29 cellular contexts compared by ENCODE assay signal in genomic region chr12:95922231-95922630, GRCh38. TPM values are rescaled to one million over a fixed set of nuclear protein-coding genes. Genes with fewer than 3 reads are reported as not detected.
DNase-seq lines count a peak whose midpoint lies in the region; ATAC-seq, FAIRE-seq and TF ChIP-seq lines count a peak whose summit lies in the region.
"Had no signal": no experiment of that assay in that cellular context is flagged by ENCODE, and none has a peak within 500 bp of the region (broad histone marks: within the 10 kb centered on the region; RNA-seq: fewer than 3 reads in every experiment).

No MANE protein-coding gene starts in this region.

- ATAC-seq in foreskin keratinocyte = peak; percentile 52
- ATAC-seq in GM18511 (IDR thresholded peaks at IDR 0.05; ENCODE audit: unreplicated experiment) = no peak
- no peak for ATAC-seq in GM21390 (IDR thresholded peaks at IDR 0.05; ENCODE audit: unreplicated experiment)
- ATAC-seq: GM12878; left ventricle myocardium superior; mucosa of descending colon; stimulated activated naive CD8-positive, alpha-beta T cell treated with anti-CD3 and anti-CD28 coated beads, Interleukin-15, Interleukin-2, amounts not matched to agents 100 U/mL and 50 U/mL, for 24 hours had no signal

- H3K27ac Mint-ChIP-seq in astrocyte (ENCODE audit: unreplicated experiment) = no peak overlapping the region

- H3K4me1 Mint-ChIP-seq in astrocyte (ENCODE audit: low read depth, unreplicated experiment) = no peaks in the 10 kb centered on the region

- DNase-seq in EH (ENCODE audit: low read depth) (peak; percentile 0), NAMALWA (ENCODE audit: low spot score) (peak; percentile 11), astrocyte (ENCODE audit: low read depth) (peak; percentile 2), foreskin keratinocyte (peak in 1 of 2 donors; percentile 14), H54 (ENCODE audit: insufficient read length, low spot score) (no peak), AML-193 (lab: John Stamatoyannopoulos, UW) (no peak)
- DNase-seq: activated gamma-delta T cell; amniotic stem cell; DMS 273 treated with DMSO at 0.1 percent for 48 hours; effector memory CD4-positive, alpha-beta T cell; H7; left ventricle myocardium superior; mucosa of descending colon; NCI-H1436 treated with DMSO at 0.1 percent for 48 hours; NCI-H774; SJCRH30; stimulated activated CD4-positive, alpha-beta T cell treated with anti-CD3 and anti-CD28 coated beads, Interleukin-1b, Interleukin-23, amount 100 ng/mL, for 48 hours; stimulated activated naive CD8-positive, alpha-beta T cell treated with anti-CD3 and anti-CD28 coated beads, Interleukin-15, Interleukin-2, amounts not matched to agents 100 U/mL and 50 U/mL, for 24 hours; T-helper 1 cell; tibial artery had no signal

- no peaks in the 10 kb centered on the region for H3K36me3 ChIP-seq in astrocyte (ENCODE audit: insufficient read depth, low read length)
- H3K36me3 ChIP-seq: prostate gland, SJCRH30, tibial artery had no signal

- no peak overlapping the region for H3K4me3 ChIP-seq in astrocyte (ENCODE audit: insufficient read depth, low read depth, low read length)
- H3K4me3 ChIP-seq: GM12878, mucosa of descending colon, prostate gland, SJCRH30, tibial artery had no signal

- H3K4me2 ChIP-seq in astrocyte (ENCODE audit: low read length) = no peak overlapping the region

- H3K4me3 Mint-ChIP-seq in astrocyte (ENCODE audit: unreplicated experiment) = no peak overlapping the region

- H3K4me1 ChIP-seq in astrocyte (ENCODE audit: insufficient read depth, low read length) = no peaks in the 10 kb centered on the region
- H3K4me1 ChIP-seq in foreskin keratinocyte = no peaks in the 10 kb centered on the region
- H3K4me1 ChIP-seq: prostate gland, SJCRH30, tibial artery had no signal

- TF ChIP-seq CTCF in astrocyte (IDR thresholded peaks at IDR 0.05; ENCODE audit: insufficient read depth, low read depth, low read length) (no peak), foreskin keratinocyte (conservative IDR thresholded peaks at IDR 0.05) (no peak)

- no peaks in the 10 kb centered on the region for H3K9me3 ChIP-seq in astrocyte (ENCODE audit: insufficient read depth, low read depth, low read length)
- H3K9me3 ChIP-seq: mucosa of descending colon, prostate gland, tibial artery had no signal

- no peak for FAIRE-seq in astrocyte (lab: Jason Lieb, UNC)
- no peak for FAIRE-seq in H54 (lab: Jason Lieb, UNC)
- FAIRE-seq: GM12878, GM19239, HTR-8/SVneo had no signal

- no peaks in the 10 kb centered on the region for H3K79me2 ChIP-seq in astrocyte (ENCODE audit: insufficient read depth, low read length)

- no peaks in the 10 kb centered on the region for H4K20me1 ChIP-seq in astrocyte (ENCODE audit: insufficient read depth, low read length)

- no peak overlapping the region for H3K27ac ChIP-seq in astrocyte (ENCODE audit: low read depth, low read length)
- no peak overlapping the region for H3K27ac ChIP-seq in foreskin keratinocyte
- H3K27ac ChIP-seq: prostate gland, SJCRH30, tibial artery had no signal

- H3K27me3 ChIP-seq in astrocyte (ENCODE audit: insufficient read depth, low read length) (peaks cover 7% of the 10 kb centered on the region), foreskin keratinocyte (peaks cover 10% of the 10 kb centered on the region)
- H3K27me3 ChIP-seq: SJCRH30, tibial artery had no signal

- TF ChIP-seq POLR2A in H54 (IDR thresholded peaks at IDR 0.05; ENCODE audit: low read depth, low read length) = no peak

- H2AFZ ChIP-seq in astrocyte (ENCODE audit: low read depth, low read length) = no peak overlapping the region

- H3K27me3 Mint-ChIP-seq in astrocyte (ENCODE audit: low read depth, unreplicated experiment) = peaks cover 3% of the 10 kb centered on the region

- no peak overlapping the region for H3K9ac ChIP-seq in astrocyte (ENCODE audit: low read length)

- H3K36me3 Mint-ChIP-seq in astrocyte (ENCODE audit: low read depth, unreplicated experiment) = no peaks in the 10 kb centered on the region

- no peaks in the 10 kb centered on the region for H3K9me3 Mint-ChIP-seq in astrocyte (ENCODE audit: unreplicated experiment)

RNA-seq across cellular contexts. Expression of gene CCDC38, which starts 20.2 kb away (rescaled TPM):
- total RNA-seq in astrocyte = 0.07 TPM in 1 of 2 replicates, not detected in the other
- total RNA-seq in foreskin keratinocyte = not detected in 2 replicates
- not detected in 2 replicates for polyA plus RNA-seq in foreskin keratinocyte
- total RNA-seq: chondrocyte, fibroblast of lung, GM12878, H7, mucosa of descending colon, skeletal muscle tissue had no signal

RNA-seq across cellular contexts. Expression of gene AMDHD1, which starts 20.9 kb away (rescaled TPM):
- total RNA-seq in astrocyte (0.52 and 0.62 TPM in 2 replicates), foreskin keratinocyte (0.14 and 0.37 TPM in 2 replicates)
- 0.12 and 0.14 TPM in 2 replicates for polyA plus RNA-seq in foreskin keratinocyte
- total RNA-seq: SJCRH30 had no signal

Comparison
In these comparisons a context has a peak if more than half of its experiments do, and no peak if none do; other contexts are left out.
1. DNase-seq: peak in EH (single experiment), NAMALWA (single experiment) and astrocyte (single experiment); none in H54 (single experiment) and AML-193 (0 of 2).